In the genomic region with DNA sequence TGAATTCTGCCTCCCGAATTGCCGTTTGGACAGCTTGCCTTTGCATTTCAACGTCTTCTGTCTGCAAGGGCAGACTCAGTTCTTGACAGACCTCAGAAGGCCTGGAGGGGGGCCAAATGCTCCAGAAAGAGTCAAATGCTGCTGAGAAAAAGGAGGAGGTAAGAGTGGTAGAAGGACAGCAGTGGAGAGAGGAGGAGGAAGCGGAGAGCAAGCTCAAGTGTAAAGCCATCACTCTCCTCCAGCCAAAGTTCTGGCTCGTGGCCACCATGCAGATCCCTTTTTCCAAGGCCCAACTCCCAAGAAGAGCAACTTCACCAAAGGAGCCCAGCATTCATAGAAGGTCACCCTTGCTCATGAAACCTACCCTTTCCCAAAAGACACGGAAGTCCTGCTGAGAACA, we compare ENCODE assay signal across 28 cellular contexts. TPM values are rescaled to one million over a fixed set of nuclear protein-coding genes. Genes with fewer than 3 reads are reported as not detected.
"Had no signal": no experiment of that assay in that cellular context is flagged by ENCODE, and none has a peak within 500 bp of the region (broad histone marks: within the 10 kb centered on the region; RNA-seq: fewer than 3 reads in every experiment).

No MANE protein-coding gene starts in this region.

- H3K4me3 ChIP-seq: stomach, suprapubic skin, testis, thoracic aorta, thyroid gland, tibial artery, tibial nerve, transverse colon, upper lobe of left lung, upper lobe of right lung, uterus, vagina had no signal

- ATAC-seq: stimulated activated naive B cell treated with anti-CD40 and anti-IgM and Interleukin-4, amounts not matched to agents 10 μg/mL and 1 μg/mL and 100 μg/mL, for 72 hours; stimulated activated naive CD8-positive, alpha-beta T cell treated with anti-CD3 and anti-CD28 coated beads, Interleukin-15, amount 100 ng/mL, for 72 hours; upper lobe of right lung had no signal

- H3K27ac ChIP-seq: stomach, suprapubic skin, testis, thoracic aorta, tibial nerve, transverse colon, upper lobe of right lung, uterus, vagina had no signal

- H3K9me3 ChIP-seq: stomach, suprapubic skin, testis, thoracic aorta, thyroid gland, tibial artery, tibial nerve, transverse colon, upper lobe of left lung, upper lobe of right lung, uterus, vagina had no signal

- H3K27me3 ChIP-seq: suprapubic skin, testis, thyroid gland, tibial artery, tibial nerve, transverse colon, upper lobe of left lung, upper lobe of right lung, uterus, vagina had no signal

- DNase-seq: stimulated activated CD4-positive, alpha-beta T cell treated with anti-CD3 and anti-CD28 coated beads, Interleukin-2, amount 100 ng/mL, for 48 hours; stimulated activated CD4-positive, alpha-beta T cell treated with anti-CD3 and anti-CD28 coated beads, Interleukin-4, amount 100 ng/mL, for 1 hour; stimulated activated CD4-positive, alpha-beta T cell treated with anti-CD3 and anti-CD28 coated beads, Interleukin-4, amount 100 ng/mL, for 24 hours; stimulated activated CD4-positive, alpha-beta T cell treated with anti-CD3 and anti-CD28 coated beads, Interleukin-4, amount 100 ng/mL, for 4 hours; stimulated activated CD8-positive, alpha-beta memory T cell treated with anti-CD3 and anti-CD28 coated beads, Interleukin-4, amount 100 ng/mL, for 48 hours; stimulated activated naive B cell treated with anti-CD40 and anti-IgM and Interleukin-4, amounts not matched to agents 10 μg/mL and 1 μg/mL and 100 μg/mL, for 72 hours; stimulated activated naive CD4-positive, alpha-beta T cell; stimulated activated naive CD4-positive, alpha-beta T cell treated with Interleukin-2 at 50 U/mL for 16 hours; stimulated activated naive CD8-positive, alpha-beta T cell treated with anti-CD3 and anti-CD28 coated beads, Interleukin-15, amount 100 ng/mL, for 72 hours; stimulated activated naive CD8-positive, alpha-beta T cell treated with anti-CD3 and anti-CD28 coated beads, Interleukin-15, Interleukin-2, amounts not matched to agents 100 U/mL and 50 U/mL, for 24 hours; stomach; substantia nigra; testis; transverse colon; trophoblast cell; upper lobe of left lung; upper lobe of right lung; uterus had no signal

- H3K4me1 ChIP-seq: testis, transverse colon, upper lobe of right lung, uterus, vagina had no signal

- H3K36me3 ChIP-seq: stomach, suprapubic skin, thoracic aorta, thyroid gland, tibial artery, tibial nerve, transverse colon, upper lobe of left lung, upper lobe of right lung, uterus, vagina had no signal

RNA-seq across cellular contexts. Expression of gene SMIM23, which starts 36.9 kb away (rescaled TPM):
- total RNA-seq: stomach, subcutaneous adipose tissue, suprapubic skin, temporal lobe, thoracic aorta, thyroid gland, tibial nerve, transverse colon, upper lobe of left lung, upper lobe of right lung, ureter, urinary bladder, uterus, vagina had no signal
- polyA plus RNA-seq: stomach, urinary bladder had no signal
